ENCODE assay signal across 14 cellular contexts in genomic region chr14:70357557-70357956, GRCh38. TPM values are rescaled to one million over a fixed set of nuclear protein-coding genes. Genes with fewer than 3 reads are reported as not detected.
A peak's percentile ranks its signal among the peaks of the same experiment; 100 is the strongest.
DNase-seq lines count a peak whose midpoint lies in the region; ATAC-seq, FAIRE-seq and TF ChIP-seq lines count a peak whose summit lies in the region.
"Had no signal": no experiment of that assay in that cellular context is flagged by ENCODE, and none has a peak within 500 bp of the region (broad histone marks: within the 10 kb centered on the region; RNA-seq: fewer than 3 reads in every experiment).

No MANE protein-coding gene starts in this region.

- H3K36me3 ChIP-seq in PC-3 (ENCODE audit: low read depth, low read length) (no peaks in the 10 kb centered on the region), endothelial cell of umbilical vein (ENCODE audit: control insufficient read depth in 2 of 2, extremely low read depth in 1 of 2, insufficient read depth in 2 of 2, low read length in 2 of 2) (no peaks in the 10 kb centered on the region)
- H3K36me3 ChIP-seq: adrenal gland, pancreas, tibial artery had no signal

- H3K4me1 ChIP-seq in PC-3 (ENCODE audit: insufficient read depth, low read length), result peaks cover 19% of the 10 kb centered on the region
- peaks cover 8% of the 10 kb centered on the region for H3K4me1 ChIP-seq in endothelial cell of umbilical vein (ENCODE audit: control insufficient read depth, extremely low read depth, insufficient read depth, low read length)

- FAIRE-seq in endothelial cell of umbilical vein (lab: Jason Lieb, UNC), result peak; percentile 66
- FAIRE-seq: pancreas had no signal

- no peaks in the 10 kb centered on the region for H3F3A ChIP-seq in PC-3 (ENCODE audit: low read length, unreplicated experiment)

- peak overlapping the region; percentile 83 for H3K4me2 ChIP-seq in PC-3 (ENCODE audit: low read length)
- H3K4me2 ChIP-seq in endothelial cell of umbilical vein (ENCODE audit: insufficient read depth, low read length), result no peak overlapping the region

- H2AFZ ChIP-seq in PC-3 (ENCODE audit: low read length), result no peak overlapping the region
- no peak overlapping the region for H2AFZ ChIP-seq in endothelial cell of umbilical vein (ENCODE audit: low read depth, low read length)

- H3K4me3 Mint-ChIP-seq in activated T-cell treated with anti-CD3 and anti-CD28 coated beads, Interleukin-2, amount 50 U/mL, for 72 hours, result peak overlapping the region; percentile 61 to 88
- H3K4me3 Mint-ChIP-seq in stimulated activated effector memory CD8-positive, alpha-beta T cell treated with anti-CD3 and anti-CD28 coated beads, Interleukin-12 subunit alpha, Interleukin-12 subunit beta, amount 100 ng/mL, for 72 hours, result peak overlapping the region; percentile 97

- no peak overlapping the region for H3K27ac Mint-ChIP-seq in activated T-cell treated with anti-CD3 and anti-CD28 coated beads, Interleukin-2, amount 50 U/mL, for 72 hours
- no peak overlapping the region for H3K27ac Mint-ChIP-seq in stimulated activated effector memory CD8-positive, alpha-beta T cell treated with anti-CD3 and anti-CD28 coated beads, Interleukin-12 subunit alpha, Interleukin-12 subunit beta, amount 100 ng/mL, for 72 hours

- no peak overlapping the region for H3K9ac ChIP-seq in PC-3 (ENCODE audit: low read length)
- H3K9ac ChIP-seq in endothelial cell of umbilical vein (replicated peaks; ENCODE audit: extremely low read depth, insufficient read depth, low read length), result no peak overlapping the region

- H3K27me3 ChIP-seq in PC-3 (ENCODE audit: low read length), result no peaks in the 10 kb centered on the region
- no peaks in the 10 kb centered on the region for H3K27me3 ChIP-seq in endothelial cell of umbilical vein (ENCODE audit: control insufficient read depth in 2 of 2, insufficient read depth in 2 of 2, low read length in 2 of 2)
- H3K27me3 ChIP-seq: adrenal gland, pancreas, tibial artery had no signal

- H3K27ac ChIP-seq in PC-3 (ENCODE audit: low read length) (no peak overlapping the region), endothelial cell of umbilical vein (ENCODE audit: insufficient read depth, low read depth, low read length) (no peak overlapping the region)
- H3K27ac ChIP-seq: adrenal gland, pancreas, tibial artery had no signal

- H3K9me2 ChIP-seq in PC-3 (replicated peaks; ENCODE audit: low read length), result no peaks in the 10 kb centered on the region

- H3K9me3 ChIP-seq in PC-3 (ENCODE audit: low read length) (no peaks in the 10 kb centered on the region), endothelial cell of umbilical vein (replicated peaks; ENCODE audit: control insufficient read depth, insufficient read depth, low read length) (no peaks in the 10 kb centered on the region)
- H3K9me3 ChIP-seq: adrenal gland, pancreas, tibial artery had no signal

- no peak for TF ChIP-seq POLR2A in endothelial cell of umbilical vein (IDR thresholded peaks at IDR 0.05; ENCODE audit: low read depth, low read length)

- no peak for ATAC-seq in activated T-cell treated with anti-CD3 and anti-CD28 coated beads, Interleukin-2, amount 50 U/mL, for 72 hours (replicated peaks in 1 of 2)
- no peak for ATAC-seq in PC-3
- no peak for ATAC-seq in stimulated activated effector memory CD8-positive, alpha-beta T cell treated with anti-CD3 and anti-CD28 coated beads, Interleukin-12 subunit alpha, Interleukin-12 subunit beta, amount 100 ng/mL, for 72 hours
- ATAC-seq: pancreas had no signal

- peaks cover 33% of the 10 kb centered on the region for H3K4me1 Mint-ChIP-seq in activated T-cell treated with anti-CD3 and anti-CD28 coated beads, Interleukin-2, amount 50 U/mL, for 72 hours (ENCODE audit: low read depth)
- peaks cover 33% of the 10 kb centered on the region for H3K4me1 Mint-ChIP-seq in stimulated activated effector memory CD8-positive, alpha-beta T cell treated with anti-CD3 and anti-CD28 coated beads, Interleukin-12 subunit alpha, Interleukin-12 subunit beta, amount 100 ng/mL, for 72 hours

- H3K79me2 ChIP-seq in PC-3 (ENCODE audit: low read length), result peaks cover 67% of the 10 kb centered on the region
- H3K79me2 ChIP-seq in endothelial cell of umbilical vein (ENCODE audit: control insufficient read depth, insufficient read depth, low read length), result peaks cover 53% of the 10 kb centered on the region

- TF ChIP-seq CTCF in PC-3 (conservative IDR thresholded peaks at IDR 0.05; ENCODE audit: low read depth, low read length) (no peak), endothelial cell of umbilical vein (IDR thresholded peaks at IDR 0.05; ENCODE audit: extremely low read depth in 1 of 2, insufficient read depth in 1 of 2, low read depth in 1 of 2, low read length in 2 of 2) (no peak)

- H3K4me3 ChIP-seq in PC-3 (ENCODE audit: low read length), result peak overlapping the region; percentile 88
- H3K4me3 ChIP-seq in endothelial cell of umbilical vein (replicated peaks in 1 of 3; ENCODE audit: insufficient read depth in 1 of 3, low read depth in 1 of 3, low read length in 3 of 3), result no peak overlapping the region

- peaks cover 0 to 3% of the 10 kb centered on the region in 2 donors for H3K9me3 Mint-ChIP-seq in activated T-cell treated with anti-CD3 and anti-CD28 coated beads, Interleukin-2, amount 50 U/mL, for 72 hours
- no peaks in the 10 kb centered on the region for H3K9me3 Mint-ChIP-seq in stimulated activated effector memory CD8-positive, alpha-beta T cell treated with anti-CD3 and anti-CD28 coated beads, Interleukin-12 subunit alpha, Interleukin-12 subunit beta, amount 100 ng/mL, for 72 hours

- H3K36me3 Mint-ChIP-seq in activated T-cell treated with anti-CD3 and anti-CD28 coated beads, Interleukin-2, amount 50 U/mL, for 72 hours (ENCODE audit: insufficient read depth in 2 of 2), result peaks cover 8 to 13% of the 10 kb centered on the region in 2 donors
- H3K36me3 Mint-ChIP-seq in stimulated activated effector memory CD8-positive, alpha-beta T cell treated with anti-CD3 and anti-CD28 coated beads, Interleukin-12 subunit alpha, Interleukin-12 subunit beta, amount 100 ng/mL, for 72 hours, result peaks cover 13% of the 10 kb centered on the region

- dilution Hi-C loops in endothelial cell of umbilical vein (cut with MboI; ENCODE audit: extremely low pct_ligation_motif_present, low sequenced_read_pairs), result no loop called here

- no peaks in the 10 kb centered on the region for H3K27me3 Mint-ChIP-seq in activated T-cell treated with anti-CD3 and anti-CD28 coated beads, Interleukin-2, amount 50 U/mL, for 72 hours (ENCODE audit: low read depth)

- peaks cover 46% of the 10 kb centered on the region for H4K20me1 ChIP-seq in PC-3 (ENCODE audit: low read length)
- no peaks in the 10 kb centered on the region for H4K20me1 ChIP-seq in endothelial cell of umbilical vein (replicated peaks; ENCODE audit: control insufficient read depth, extremely low read depth, insufficient read depth, low read length)

- no peaks in the 10 kb centered on the region for H3K9me1 ChIP-seq in endothelial cell of umbilical vein (replicated peaks; ENCODE audit: control insufficient read depth, extremely low read depth, insufficient read depth, low read length)

- POLR2A ChIA-PET in PC-3 (lab: Charles Lee; ENCODE audit: unreplicated experiment), result no interaction called here
- POLR2A ChIA-PET in endothelial cell of umbilical vein (lab: Charles Lee), result no interaction called here

- DNase-seq in activated T-cell treated with anti-CD3 and anti-CD28 coated beads, Interleukin-2, amount 50 U/mL, for 72 hours, result no peak
- DNase-seq in activated T-cell treated with anti-CD3 and anti-CD28 coated beads for 4 hours (no peak), PC-3 (no peak), endothelial cell of umbilical vein (ENCODE audit: low read depth, low spot score) (no peak), NCI-H345 treated with DMSO at 0.1 percent for 48 hours (lab: John Stamatoyannopoulos, UW; ENCODE audit: unreplicated experiment) (no peak), HK-2 (ENCODE audit: unreplicated experiment) (no peak), UCSD-AML1 (lab: John Stamatoyannopoulos, UW; ENCODE audit: unreplicated experiment) (no peak)
- DNase-seq in stimulated activated effector memory CD8-positive, alpha-beta T cell treated with anti-CD3 and anti-CD28 coated beads, Interleukin-12 subunit alpha, Interleukin-12 subunit beta, amount 100 ng/mL, for 72 hours (ENCODE audit: low spot score in 2 of 2), result no peak
- DNase-seq: activated CD4-positive, alpha-beta T cell treated with anti-CD3 and anti-CD28 coated beads, Interleukin-2, amount 50 U/mL, for 1 hour; adrenal gland; DMS79 treated with DMSO at 0.1 percent for 48 hours; pancreas; stimulated activated CD4-positive, alpha-beta T cell treated with anti-CD3 and anti-CD28 coated beads, Interleukin-12 subunit alpha, Interleukin-12 subunit beta, amount 100 ng/mL, for 4 hours; tibial artery had no signal

- intact Hi-C loops in PC-3 (cut with micrococcal nuclease), result no loop called here
- intact Hi-C loops in endothelial cell of umbilical vein (cut with micrococcal nuclease), result loop anchor here (5.0 kb wide), 1 partner anchor 170 kb away; the partner anchor contains the start of gene SLC8A3

- BruUV-seq in PC-3 (replicated peaks; lab: Mats Ljungman, UMichigan), result no TSS peak
- no TSS peak for BruUV-seq in endothelial cell of umbilical vein (replicated peaks; lab: Mats Ljungman, UMichigan)

- CTCF ChIA-PET in PC-3 (lab: Charles Lee), result no interaction called here
- CTCF ChIA-PET in endothelial cell of umbilical vein (lab: Charles Lee), result no interaction called here

RNA-seq across cellular contexts. Expression of gene COX16, which starts 1.9 kb away (rescaled TPM):
- total RNA-seq in activated T-cell treated with anti-CD3 and anti-CD28 coated beads, Interleukin-2, amount 50 U/mL, for 72 hours, result 10 to 100 TPM; 39.2 to 39.3 TPM
- 54.1 and 60.1 TPM in 2 replicates for total RNA-seq in PC-3 (2014; rRNA removed)
- 42.4 and 49.9 TPM in 2 replicates for total RNA-seq in endothelial cell of umbilical vein
- polyA plus RNA-seq in endothelial cell of umbilical vein, result 8.8 and 13.3 TPM in 2 replicates
- polyA plus RNA-seq in endothelial cell of umbilical vein (2011; cell fraction: cytosol; rRNA removed), result 19.9 and 22.4 TPM in 2 replicates
- polyA plus RNA-seq in endothelial cell of umbilical vein (2011; cell fraction: nucleus; rRNA removed), result 6.5 and 8.1 TPM in 2 replicates
- 46.6 and 54.5 TPM in 2 replicates for polyA plus RNA-seq in endothelial cell of umbilical vein (2012)
- polyA minus RNA-seq in endothelial cell of umbilical vein, result 10.9 and 11.1 TPM in 2 replicates
- polyA minus RNA-seq in endothelial cell of umbilical vein (2011; cell fraction: cytosol; rRNA and poly(A)+ RNA removed), result 18.0 TPM
- polyA minus RNA-seq in endothelial cell of umbilical vein (2011; cell fraction: nucleus; rRNA and poly(A)+ RNA removed), result 5.8 TPM in 2 replicates

RNA-seq across cellular contexts. Expression of gene SYNJ2BP, which starts 59.3 kb away (rescaled TPM):
- 1 to 10 TPM; 3.3 to 4.4 TPM for total RNA-seq in activated T-cell treated with anti-CD3 and anti-CD28 coated beads, Interleukin-2, amount 50 U/mL, for 72 hours
- total RNA-seq in PC-3 (2014; rRNA removed) (13.1 and 16.4 TPM in 2 replicates), endothelial cell of umbilical vein (26.9 and 27.7 TPM in 2 replicates)
- 7.5 and 13.1 TPM in 2 replicates for polyA plus RNA-seq in endothelial cell of umbilical vein
- 11.3 and 11.6 TPM in 2 replicates for polyA plus RNA-seq in endothelial cell of umbilical vein (2011; cell fraction: cytosol; rRNA removed)
- polyA plus RNA-seq in endothelial cell of umbilical vein (2011; cell fraction: nucleus; rRNA removed), result 11.1 and 14.9 TPM in 2 replicates
- polyA plus RNA-seq in endothelial cell of umbilical vein (2012), result 13.5 and 19.4 TPM in 2 replicates
- polyA minus RNA-seq in endothelial cell of umbilical vein, result 16.4 and 20.2 TPM in 2 replicates
- 12.5 TPM for polyA minus RNA-seq in endothelial cell of umbilical vein (2011; cell fraction: cytosol; rRNA and poly(A)+ RNA removed)
- polyA minus RNA-seq in endothelial cell of umbilical vein (2011; cell fraction: nucleus; rRNA and poly(A)+ RNA removed), result 7.4 and 10.8 TPM in 2 replicates
